In genomic region chr5:1371191-1371590, GRCh38 we compare ENCODE assay signal across 16 cellular contexts. TPM values are rescaled to one million over a fixed set of nuclear protein-coding genes. Genes with fewer than 3 reads are reported as not detected.
A peak's percentile ranks its signal among the peaks of the same experiment; 100 is the strongest.
DNase-seq lines count a peak whose midpoint lies in the region; ATAC-seq, FAIRE-seq and TF ChIP-seq lines count a peak whose summit lies in the region.
"Had no signal": no experiment of that assay in that cellular context is flagged by ENCODE, and none has a peak within 500 bp of the region (broad histone marks: within the 10 kb centered on the region; RNA-seq: fewer than 3 reads in every experiment).

No MANE protein-coding gene starts in this region.

- POLR2A ChIA-PET in OCI-LY7 (lab: Charles Lee), result interaction anchor here (0.5 to 1.0 kb wide), 2 partner anchors 24 to 121 kb away, joined by 4 to 5 read pairs; no protein-coding TSS in a partner anchor

- peak overlapping the region; percentile 25 for H3K27ac ChIP-seq in OCI-LY7 (ENCODE audit: low read depth, low read length, poor library complexity, severe bottlenecking)
- H3K27ac ChIP-seq: A549 had no signal

- DNase-seq in CD14-positive monocyte (ENCODE audit: low spot score), result peak; percentile 20
- peak; percentile 24 for DNase-seq in OCI-LY7 (ENCODE audit: low spot score)
- no peak for DNase-seq in naive B cell
- no peak for DNase-seq in GM12891 (ENCODE audit: insufficient read length, low spot score)
- no peak for DNase-seq in D721Med (ENCODE audit: insufficient read length, low spot score)
- DNase-seq: C1 segment of cervical spinal cord; CD4-positive, alpha-beta memory T cell; DMS153; DND-41; GF-D8; H9; Karpas-422 had no signal

- H3K4me1 Mint-ChIP-seq in CD14-positive monocyte, result peaks cover 4% of the 10 kb centered on the region
- H3K4me1 Mint-ChIP-seq in naive B cell, result peaks cover 37 to 58% (median 41%) of the 10 kb centered on the region in 3 donors

- no peak overlapping the region for H3K27ac Mint-ChIP-seq in CD14-positive monocyte
- H3K27ac Mint-ChIP-seq in naive B cell, result peak overlapping the region; percentile 3 to 92 (median 80)
- H3K27ac Mint-ChIP-seq: CD4-positive, alpha-beta memory T cell; H9 had no signal

- H3K4me3 Mint-ChIP-seq in CD14-positive monocyte, result no peak overlapping the region
- H3K4me3 Mint-ChIP-seq in naive B cell, result peak overlapping the region in 4 of 8 donors; percentile 3 to 36 (median 19)
- H3K4me3 Mint-ChIP-seq: CD4-positive, alpha-beta memory T cell; GM23338; H9 had no signal

- peak overlapping the region; percentile 39; the same call in 1 of the 2 replicates for H2AFZ ChIP-seq in OCI-LY7 (ENCODE audit: low read length)

- no peak for TF ChIP-seq POLR2A in GM12891 (IDR thresholded peaks at IDR 0.05; ENCODE audit: low read depth, low read length)

- CTCF ChIA-PET in OCI-LY7 (lab: Charles Lee; ENCODE audit: unreplicated experiment), result no interaction called here

- FAIRE-seq in GM12891 (lab: Jason Lieb, UNC), result no peak
- FAIRE-seq in D721Med (lab: Jason Lieb, UNC), result no peak
- FAIRE-seq: A549, K562 had no signal

- H3K9me3 ChIP-seq in OCI-LY7 (ENCODE audit: low read length), result no peaks in the 10 kb centered on the region
- H3K9me3 ChIP-seq: A549 had no signal

- H3K4me2 ChIP-seq in OCI-LY7 (ENCODE audit: low read length), result peak overlapping the region; percentile 55
- H3K4me2 ChIP-seq: A549, GM23338 had no signal

- intact Hi-C loops in CD14-positive monocyte (cut with micrococcal nuclease) (no loop called here), OCI-LY7 (cut with micrococcal nuclease; ENCODE audit: unreplicated experiment) (no loop called here)

- H3K36me3 Mint-ChIP-seq in CD14-positive monocyte (no peaks in the 10 kb centered on the region), naive B cell (no peaks in the 10 kb centered on the region)
- H3K36me3 Mint-ChIP-seq: CD4-positive, alpha-beta memory T cell had no signal

- ATAC-seq in naive B cell (ENCODE audit: low read depth in 2 of 2) (no peak), GM19455 (IDR thresholded peaks at IDR 0.05; ENCODE audit: unreplicated experiment) (no peak)
- ATAC-seq: A549, GM23338, K562 had no signal

- H3K79me2 ChIP-seq in OCI-LY7 (ENCODE audit: insufficient read depth, low read depth, low read length), result no peaks in the 10 kb centered on the region

- no peak overlapping the region for H3K4me3 ChIP-seq in OCI-LY7 (ENCODE audit: low read depth, low read length, poor library complexity, severe bottlenecking)
- H3K4me3 ChIP-seq: A549, GM23338, K562 had no signal

- H3K27me3 Mint-ChIP-seq in CD14-positive monocyte (ENCODE audit: low read depth in 3 of 3) (peaks cover 13 to 23% (median 19%) of the 10 kb centered on the region in 3 donors), naive B cell (peaks cover 0 to 12% (median 0%) of the 10 kb centered on the region in 3 donors)

- no TSS peak for BruUV-seq in OCI-LY7 (replicated peaks; lab: Mats Ljungman, UMichigan)

- no peaks in the 10 kb centered on the region for H4K20me1 ChIP-seq in OCI-LY7 (ENCODE audit: insufficient read depth, low read length)

- peaks cover 38% of the 10 kb centered on the region for H3K4me1 ChIP-seq in OCI-LY7 (ENCODE audit: insufficient read depth, low read length, poor library complexity, severe bottlenecking)
- H3K4me1 ChIP-seq: A549 had no signal

- H3K36me3 ChIP-seq in OCI-LY7 (ENCODE audit: insufficient read depth, low read length), result no peaks in the 10 kb centered on the region

- H3K9me2 ChIP-seq in OCI-LY7 (ENCODE audit: insufficient read depth, low read length), result no peaks in the 10 kb centered on the region

- H3K9me3 Mint-ChIP-seq in CD14-positive monocyte (no peaks in the 10 kb centered on the region), naive B cell (no peaks in the 10 kb centered on the region)
- H3K9me3 Mint-ChIP-seq: GM23338, H9 had no signal

- TF ChIP-seq CTCF in CD14-positive monocyte (IDR thresholded peaks at IDR 0.05), result no peak
- TF ChIP-seq CTCF in OCI-LY7 (conservative IDR thresholded peaks at IDR 0.05; ENCODE audit: low read length), result no peak
- no peak for TF ChIP-seq CTCF in D721Med (IDR thresholded peaks at IDR 0.05; ENCODE audit: insufficient read depth, missing control alignments)

TF ChIP-seq in GM12891, 5 proteins besides CTCF, POLR2A, EP300 and RAD21:
- TF ChIP-seq PAX5 (IDR thresholded peaks at IDR 0.05; ENCODE audit: insufficient read depth, low read length, severe bottlenecking) (no peak), TAF1 (IDR thresholded peaks at IDR 0.05; ENCODE audit: low read depth, low read length) (no peak), POLR2AphosphoS5 (IDR thresholded peaks at IDR 0.05; ENCODE audit: low read depth, low read length) (no peak), POU2F2 (IDR thresholded peaks at IDR 0.05; ENCODE audit: low read depth, low read length) (no peak), SPI1 (IDR thresholded peaks at IDR 0.05; ENCODE audit: low read depth, low read length) (no peak)

RNA-seq across cellular contexts. Expression of gene CLPTM1L, which starts 26.3 kb away (rescaled TPM):
- polyA plus RNA-seq in CD14-positive monocyte, result 10 to 100 TPM; 14.1 to 35.0 TPM
- total RNA-seq in OCI-LY7 (2014; rRNA removed; shearing (Covaris generic)), result 356 and 395 TPM in 2 replicates
- total RNA-seq in OCI-LY7 (2022), result 395 and 396 TPM in 2 replicates
- polyA plus RNA-seq in naive B cell (ENCODE audit: low read depth in 6 of 6), result 10 to 100 TPM; 24.5 to 65.2 (median 41.4) TPM
- 51.8 TPM for polyA plus RNA-seq in GM12891 (2012; ENCODE audit: low read depth, missing spikeins)

Comparison
In these comparisons a context has a peak if more than half of its experiments do, and no peak if none do; other contexts are left out.
1. DNase-seq: peak in CD14-positive monocyte (single experiment) and OCI-LY7 (single experiment); none in naive B cell (single experiment), GM12891 (single experiment) and D721Med (single experiment).
2. H3K27ac Mint-ChIP-seq: peak in naive B cell (6 of 6); none in CD14-positive monocyte (0 of 7).